Comparison of ENCODE assay signal across 20 cellular contexts in the genomic region with DNA sequence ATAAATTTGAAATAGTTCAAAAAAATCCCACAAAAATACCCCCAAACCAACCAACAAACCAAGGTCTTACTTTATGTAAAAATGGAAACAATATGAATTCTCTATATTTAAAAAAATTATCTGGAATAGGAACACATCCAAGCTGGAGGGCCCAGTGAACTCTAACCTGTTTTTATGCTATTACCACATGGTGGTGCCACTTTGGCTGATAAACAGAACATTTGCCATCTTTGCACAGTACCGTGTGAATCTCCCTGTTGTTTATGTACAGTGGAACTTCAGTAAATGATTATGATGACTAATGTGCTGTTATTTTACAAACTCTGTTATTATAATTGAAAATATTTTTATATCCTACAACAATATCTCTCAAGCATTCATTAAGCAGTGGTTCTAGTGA.
A peak's percentile ranks its signal among the peaks of the same experiment; 100 is the strongest.
DNase-seq lines count a peak whose midpoint lies in the region; ATAC-seq and TF ChIP-seq lines count a peak whose summit lies in the region.
"Had no signal": no experiment of that assay in that cellular context is flagged by ENCODE, and none has a peak within 500 bp of the region (broad histone marks: within the 10 kb centered on the region; RNA-seq: fewer than 3 reads in every experiment).

No MANE protein-coding gene starts in this region.

- no peaks in the 10 kb centered on the region for H3K36me3 Mint-ChIP-seq in MCF 10A (ENCODE audit: insufficient read depth, unreplicated experiment)
- H3K36me3 Mint-ChIP-seq: WTC11 had no signal

- no peak overlapping the region for H2AFZ ChIP-seq in OCI-LY1 (ENCODE audit: low read length)

- H3K9ac ChIP-seq in OCI-LY1 (ENCODE audit: low read length) = no peak overlapping the region

- H3K36me3 ChIP-seq in breast epithelium (peaks cover 4% of the 10 kb centered on the region), OCI-LY1 (ENCODE audit: insufficient read depth, low read length) (peaks cover 15% of the 10 kb centered on the region), ascending aorta (peaks cover 0 to 7% of the 10 kb centered on the region in 2 donors), lower lobe of right lung (peaks cover 14% of the 10 kb centered on the region)

- no peaks in the 10 kb centered on the region for H3K9me2 ChIP-seq in OCI-LY1 (ENCODE audit: low read depth, low read length)

- H3K27ac Mint-ChIP-seq in MCF 10A (ENCODE audit: low read depth, unreplicated experiment) = no peak overlapping the region
- H3K27ac Mint-ChIP-seq: activated CD8-positive, alpha-beta T cell treated with anti-CD3 and anti-CD28 coated beads for 36 hours; CD8-positive, alpha-beta T cell; H9; WTC11 had no signal

- CTCF ChIA-PET in MCF 10A (lab: Yijun Ruan, JAX) = interaction anchor here (0.7 kb wide), 2 partner anchors 54 to 432 kb away, joined by 3 read pairs; no protein-coding TSS in a partner anchor

- TF ChIP-seq POLR2A in breast epithelium (IDR thresholded peaks at IDR 0.05) = no peak

- no peak overlapping the region for H3K4me3 Mint-ChIP-seq in MCF 10A (ENCODE audit: unreplicated experiment)
- H3K4me3 Mint-ChIP-seq: activated CD8-positive, alpha-beta T cell treated with anti-CD3 and anti-CD28 coated beads for 36 hours; CD8-positive, alpha-beta T cell; H9; WTC11 had no signal

- no peaks in the 10 kb centered on the region for H3K9me3 Mint-ChIP-seq in MCF 10A (ENCODE audit: unreplicated experiment)
- H3K9me3 Mint-ChIP-seq: activated CD8-positive, alpha-beta T cell treated with anti-CD3 and anti-CD28 coated beads for 36 hours; CD8-positive, alpha-beta T cell; H9; WTC11 had no signal

- TF ChIP-seq CTCF in MCF 10A (IDR thresholded peaks at IDR 0.05; ENCODE audit: unreplicated experiment) (no peak), breast epithelium (IDR thresholded peaks at IDR 0.05) (no peak), OCI-LY1 (IDR thresholded peaks at IDR 0.05; ENCODE audit: low read length) (peak; percentile 25; the same call in 1 of the 2 replicates), ascending aorta (IDR thresholded peaks at IDR 0.05) (no peak), lower lobe of right lung (IDR thresholded peaks at IDR 0.05) (no peak)

- H3K4me2 ChIP-seq in OCI-LY1 (ENCODE audit: low read length) = no peak overlapping the region

- no TSS peak for BruUV-seq in MCF 10A (replicated peaks; lab: Mats Ljungman, UMichigan)

- intact Hi-C loops in MCF 10A (cut with micrococcal nuclease) = no loop called here
- intact Hi-C loops in breast epithelium (cut with DNase I; ENCODE audit: low total_unique reads) = no loop called here
- intact Hi-C loops in ascending aorta (cut with DNase I) = no loop called here
- intact Hi-C loops in lower lobe of right lung (cut with DNase I) = no loop called here

- no peaks in the 10 kb centered on the region for H3F3A ChIP-seq in OCI-LY1 (ENCODE audit: insufficient read depth, low read length)

- no peaks in the 10 kb centered on the region for H3K4me1 ChIP-seq in breast epithelium
- peaks cover 17% of the 10 kb centered on the region for H3K4me1 ChIP-seq in OCI-LY1 (ENCODE audit: insufficient read depth, low read length, severe bottlenecking)
- peaks cover 0 to 7% of the 10 kb centered on the region in 2 donors for H3K4me1 ChIP-seq in ascending aorta
- no peaks in the 10 kb centered on the region for H3K4me1 ChIP-seq in lower lobe of right lung
- H3K4me1 ChIP-seq: esophagus squamous epithelium had no signal

- no peaks in the 10 kb centered on the region for H4K20me1 ChIP-seq in OCI-LY1 (ENCODE audit: insufficient read depth, low read length)

- H3K4me3 ChIP-seq in breast epithelium = no peak overlapping the region
- no peak overlapping the region for H3K4me3 ChIP-seq in OCI-LY1 (ENCODE audit: low read depth, low read length, poor library complexity, severe bottlenecking)
- no peak overlapping the region for H3K4me3 ChIP-seq in ascending aorta
- no peak overlapping the region for H3K4me3 ChIP-seq in lower lobe of right lung
- H3K4me3 ChIP-seq: esophagus squamous epithelium, right atrium auricular region, transverse colon had no signal

- no peaks in the 10 kb centered on the region for H3K27me3 ChIP-seq in breast epithelium
- H3K27me3 ChIP-seq in OCI-LY1 (ENCODE audit: insufficient read depth, low read length) = no peaks in the 10 kb centered on the region
- H3K27me3 ChIP-seq in ascending aorta = no peaks in the 10 kb centered on the region
- H3K27me3 ChIP-seq in lower lobe of right lung (ENCODE audit: low read depth) = no peaks in the 10 kb centered on the region
- H3K27me3 ChIP-seq: esophagus squamous epithelium, right atrium auricular region, transverse colon had no signal

- DNase-seq in MCF 10A (ENCODE audit: unreplicated experiment) = peak; percentile 36
- no peak for DNase-seq in breast epithelium (ENCODE audit: low spot score in 2 of 2)
- peak; percentile 7 for DNase-seq in dermis blood vessel endothelial cell
- no peak for DNase-seq in ascending aorta (ENCODE audit: low spot score in 2 of 2)
- DNase-seq in RPMI8226 = no peak
- DNase-seq in lower lobe of right lung = no peak
- DNase-seq: activated CD8-positive, alpha-beta T cell treated with anti-CD3 and anti-CD28 coated beads for 36 hours; CD8-positive, alpha-beta T cell; esophagus squamous epithelium; H9; KG1; NK-92 treated with Interleukin-12 subunit alpha and Interleukin-12 subunit beta, amount 100 ng/mL, for 24 hours; Right ventricle myocardium superior; stimulated activated naive CD4-positive, alpha-beta T cell; T-helper 2 cell; transverse colon had no signal

- H3K9me3 ChIP-seq in breast epithelium (no peaks in the 10 kb centered on the region), OCI-LY1 (ENCODE audit: low read length) (no peaks in the 10 kb centered on the region), ascending aorta (no peaks in the 10 kb centered on the region), lower lobe of right lung (no peaks in the 10 kb centered on the region)
- H3K9me3 ChIP-seq: esophagus squamous epithelium, right atrium auricular region, transverse colon had no signal

- ATAC-seq in lower lobe of right lung (no peak), HG03108 (IDR thresholded peaks at IDR 0.05; ENCODE audit: unreplicated experiment) (no peak)
- ATAC-seq: activated CD8-positive, alpha-beta T cell treated with anti-CD3 and anti-CD28 coated beads for 36 hours; CD8-positive, alpha-beta T cell; WTC11 had no signal

- POLR2A ChIA-PET in MCF 10A (lab: Yijun Ruan, JAX) = interaction anchor here (0.7 to 1.1 kb wide), 2 partner anchors 55 to 136 kb away, joined by 3 to 5 read pairs; no protein-coding TSS in a partner anchor

- H3K4me1 Mint-ChIP-seq in MCF 10A (ENCODE audit: insufficient read depth, unreplicated experiment) = peaks cover 18% of the 10 kb centered on the region
- H3K4me1 Mint-ChIP-seq: H9, WTC11 had no signal

- no peaks in the 10 kb centered on the region for H3K27me3 Mint-ChIP-seq in MCF 10A (ENCODE audit: insufficient read depth, unreplicated experiment)
- H3K27me3 Mint-ChIP-seq: activated CD8-positive, alpha-beta T cell treated with anti-CD3 and anti-CD28 coated beads for 36 hours had no signal

- H3K79me2 ChIP-seq in OCI-LY1 (ENCODE audit: insufficient read depth, low read length) = no peaks in the 10 kb centered on the region

- H3K27ac ChIP-seq in breast epithelium (no peak overlapping the region), OCI-LY1 (ENCODE audit: low read depth, low read length, poor library complexity, severe bottlenecking) (no peak overlapping the region), ascending aorta (no peak overlapping the region), lower lobe of right lung (no peak overlapping the region)
- H3K27ac ChIP-seq: right atrium auricular region, transverse colon had no signal

Comparison
In these comparisons a context has a peak if more than half of its experiments do, and no peak if none do; other contexts are left out.
1. DNase-seq: peak in MCF 10A (single experiment) and dermis blood vessel endothelial cell (single experiment); none in breast epithelium (0 of 2), ascending aorta (0 of 2), RPMI8226 (single experiment) and lower lobe of right lung (single experiment).